Comparison of ENCODE assay signal across 22 cellular contexts in genomic region chr16:3829631-3830536, GRCh38. TPM values are rescaled to one million over a fixed set of nuclear protein-coding genes. Genes with fewer than 3 reads are reported as not detected.
DNase-seq lines count a peak whose midpoint lies in the region; ATAC-seq and TF ChIP-seq lines count a peak whose summit lies in the region.
"Had no signal": no experiment of that assay in that cellular context is flagged by ENCODE, and none has a peak within 500 bp of the region (broad histone marks: within the 10 kb centered on the region; RNA-seq: fewer than 3 reads in every experiment).

No MANE protein-coding gene starts in this region.

- DNase-seq in H9 = no peak
- no peak for DNase-seq in WTC11 (ENCODE audit: low spot score)
- peak; percentile 55 for DNase-seq in iris pigment epithelial cell (ENCODE audit: low read depth)
- DNase-seq in smooth muscle cell (lab: John Stamatoyannopoulos, UW; ENCODE audit: unreplicated experiment) = no peak
- no peak for DNase-seq in ACHN
- DNase-seq in activated CD4-positive, alpha-beta T cell treated with anti-CD3 and anti-CD28 coated beads, Interleukin-2, amount 10 ng/mL, durations not matched to agents 7 days and 5 days = no peak
- no peak for DNase-seq in Kasumi-1 (lab: John Stamatoyannopoulos, UW)
- DNase-seq: activated CD4-positive, alpha-beta T cell treated with anti-CD3 and anti-CD28 coated beads for 48 hours; AML-193; colonic mucosa; left cardiac atrium; NCI-H1105 treated with DMSO at 0.1 percent for 48 hours; NK-92 treated with Interleukin-12 subunit alpha and Interleukin-12 subunit beta, amount 100 ng/mL, for 24 hours; retina; SJCRH30; stimulated activated CD4-positive, alpha-beta T cell treated with anti-CD3 and anti-CD28 coated beads, Interleukin-4, amount 100 ng/mL, for 24 hours; stimulated activated naive CD8-positive, alpha-beta T cell treated with anti-CD3 and anti-CD28 coated beads, Interleukin-15, amount 100 ng/mL, for 72 hours; tibial artery had no signal

- H2AFZ ChIP-seq in H9 (ENCODE audit: low read length) (no peak overlapping the region), smooth muscle cell (ENCODE audit: low read depth) (no peak overlapping the region)

- H2BK12ac ChIP-seq in H9 (ENCODE audit: insufficient read length, low read depth, low read length) = no peak overlapping the region

- peaks cover 20% of the 10 kb centered on the region for H3F3A ChIP-seq in smooth muscle cell (ENCODE audit: low read depth)

- TF ChIP-seq CTCF in H9 (conservative IDR thresholded peaks at IDR 0.05) (no peak), WTC11 (IDR thresholded peaks at IDR 0.05) (no peak), smooth muscle cell (IDR thresholded peaks at IDR 0.05; ENCODE audit: borderline replicate concordance, insufficient read depth, poor library complexity, severe bottlenecking) (no peak)

- ATAC-seq in WTC11 = no peak
- ATAC-seq: HepG2; Panc1; stimulated activated naive CD8-positive, alpha-beta T cell treated with anti-CD3 and anti-CD28 coated beads, Interleukin-15, amount 100 ng/mL, for 72 hours had no signal

- peak overlapping the region in 2 of 3 experiments; percentile 35 to 39; a peak in 3 of 7 replicates for H3K27ac Mint-ChIP-seq in H9
- peak overlapping the region; percentile 76 for H3K27ac Mint-ChIP-seq in WTC11
- no peak overlapping the region for H3K27ac Mint-ChIP-seq in activated CD4-positive, alpha-beta T cell treated with anti-CD3 and anti-CD28 coated beads, Interleukin-2, amount 10 ng/mL, durations not matched to agents 7 days and 5 days
- H3K27ac Mint-ChIP-seq: activated T-helper 1 cell treated with anti-CD3 and anti-CD28 coated beads, Interleukin-12 subunit alpha, Interleukin-12 subunit beta, Interleukin-2, Interleukin-4 antibody, amounts not matched to agents 30 ng/mL and 10 ng/mL and 1 ng/mL, durations not matched to agents 14 hours and 24 hours and 36 hours; stimulated activated naive CD8-positive, alpha-beta T cell treated with anti-CD3 and anti-CD28 coated beads, Interleukin-15, amount 100 ng/mL, for 72 hours had no signal

- peaks cover 16 to 21% (median 18%) of the 10 kb centered on the region in 3 experiments for H3K36me3 Mint-ChIP-seq in H9 (ENCODE audit: insufficient read depth in 1 of 3, low read depth in 3 of 3)
- H3K36me3 Mint-ChIP-seq in WTC11 = peaks cover 16% of the 10 kb centered on the region
- peaks cover 49% of the 10 kb centered on the region for H3K36me3 Mint-ChIP-seq in activated CD4-positive, alpha-beta T cell treated with anti-CD3 and anti-CD28 coated beads, Interleukin-2, amount 10 ng/mL, durations not matched to agents 7 days and 5 days (ENCODE audit: low read depth)

- no peak overlapping the region for H2BK20ac ChIP-seq in H9 (ENCODE audit: low read depth, low read length, poor library complexity, severe bottlenecking)

- no peak overlapping the region for H2BK120ac ChIP-seq in H9 (ENCODE audit: low read depth, low read length, poor library complexity, severe bottlenecking)

- no peak overlapping the region for H3K23ac ChIP-seq in H9 (ENCODE audit: insufficient read length, low read depth, low read length)

- H3K9ac ChIP-seq in H9 (ENCODE audit: extremely low read depth, insufficient read length, low read length) = no peak overlapping the region
- peak overlapping the region; percentile 3 for H3K9ac ChIP-seq in smooth muscle cell (ENCODE audit: low read depth)

- H3K4me2 ChIP-seq in H9 (ENCODE audit: insufficient read depth, insufficient read length, low read length) = no peak overlapping the region
- peak overlapping the region; percentile 74 for H3K4me2 ChIP-seq in smooth muscle cell

- H4K20me1 ChIP-seq in H9 (ENCODE audit: control insufficient read depth, insufficient read depth, insufficient read length) (no peaks in the 10 kb centered on the region), smooth muscle cell (ENCODE audit: low read depth) (peaks cover 89% of the 10 kb centered on the region)

- no peak overlapping the region for H4K91ac ChIP-seq in H9 (ENCODE audit: insufficient read length, low read depth, low read length)

- peaks cover 3% of the 10 kb centered on the region for H3K79me1 ChIP-seq in H9 (ENCODE audit: insufficient read depth, low read depth, low read length, poor library complexity, severe bottlenecking)

- H3K4me1 Mint-ChIP-seq in H9 (peaks cover 22 to 24% of the 10 kb centered on the region in 2 experiments), WTC11 (peaks cover 31% of the 10 kb centered on the region)
- peaks cover 27% of the 10 kb centered on the region for H3K4me1 Mint-ChIP-seq in activated CD4-positive, alpha-beta T cell treated with anti-CD3 and anti-CD28 coated beads, Interleukin-2, amount 10 ng/mL, durations not matched to agents 7 days and 5 days

- peaks cover 3% of the 10 kb centered on the region for H3K23me2 ChIP-seq in H9 (ENCODE audit: insufficient read length, low read depth, low read length, poor library complexity, severe bottlenecking)

- no peaks in the 10 kb centered on the region for H3K27me3 Mint-ChIP-seq in H9 (ENCODE audit: low read depth)
- no peaks in the 10 kb centered on the region for H3K27me3 Mint-ChIP-seq in WTC11 (ENCODE audit: low read depth)
- H3K27me3 Mint-ChIP-seq in activated CD4-positive, alpha-beta T cell treated with anti-CD3 and anti-CD28 coated beads, Interleukin-2, amount 10 ng/mL, durations not matched to agents 7 days and 5 days = no peaks in the 10 kb centered on the region
- H3K27me3 Mint-ChIP-seq: brain; stimulated activated naive CD8-positive, alpha-beta T cell treated with anti-CD3 and anti-CD28 coated beads, Interleukin-15, amount 100 ng/mL, for 72 hours had no signal

- H2BK15ac ChIP-seq in H9 (ENCODE audit: low read depth, low read length) = no peak overlapping the region

- H3K79me2 ChIP-seq in H9 (ENCODE audit: insufficient read depth, low read length) = peaks cover 17% of the 10 kb centered on the region; the same call in 1 of the 2 replicates
- H3K79me2 ChIP-seq in smooth muscle cell (ENCODE audit: low read depth) = peaks cover 95% of the 10 kb centered on the region

- H3K18ac ChIP-seq in H9 (ENCODE audit: insufficient read length, low read depth, low read length) = no peak overlapping the region

- H3K4me1 ChIP-seq in H9 (ENCODE audit: insufficient read depth, low read length) = peaks cover 4% of the 10 kb centered on the region; the same call in 1 of the 2 replicates
- H3K4me1 ChIP-seq in smooth muscle cell (ENCODE audit: low read depth) = peaks cover 26% of the 10 kb centered on the region
- H3K4me1 ChIP-seq: colonic mucosa had no signal

- POLR2A ChIA-PET in WTC11 (lab: Charles Lee) = no interaction called here
- POLR2A ChIA-PET in activated CD4-positive, alpha-beta T cell treated with anti-CD3 and anti-CD28 coated beads, Interleukin-2, amount 10 ng/mL, durations not matched to agents 7 days and 5 days (lab: Charles Lee) = no interaction called here

- H4K8ac ChIP-seq in H9 (replicated peaks; ENCODE audit: insufficient read length, low read depth, low read length) = no peak overlapping the region

- no peak overlapping the region for H3K14ac ChIP-seq in H9 (ENCODE audit: insufficient read depth, low read length)

- H3K27me3 ChIP-seq in H9 (ENCODE audit: insufficient read depth, low read length) (no peaks in the 10 kb centered on the region), smooth muscle cell (ENCODE audit: low read depth) (no peaks in the 10 kb centered on the region)
- H3K27me3 ChIP-seq: colonic mucosa, SJCRH30, tibial artery had no signal

- H3K9me3 ChIP-seq in H9 (ENCODE audit: control insufficient read depth, low read depth, low read length) (no peaks in the 10 kb centered on the region), smooth muscle cell (replicated peaks; ENCODE audit: low read depth) (peaks cover 10% of the 10 kb centered on the region)
- H3K9me3 ChIP-seq: colonic mucosa, SJCRH30 had no signal

- H3K4ac ChIP-seq in H9 (ENCODE audit: low read depth, low read length) = no peak overlapping the region

- no peak overlapping the region for H3K56ac ChIP-seq in H9 (ENCODE audit: insufficient read length, low read depth, low read length)

- CTCF ChIA-PET in WTC11 (lab: Charles Lee) = no interaction called here
- CTCF ChIA-PET in activated CD4-positive, alpha-beta T cell treated with anti-CD3 and anti-CD28 coated beads, Interleukin-2, amount 10 ng/mL, durations not matched to agents 7 days and 5 days (lab: Charles Lee) = no interaction called here

- no peak overlapping the region for H2AK5ac ChIP-seq in H9 (ENCODE audit: insufficient read length, low read length)

- peaks cover 6% of the 10 kb centered on the region for H3K36me3 ChIP-seq in smooth muscle cell (ENCODE audit: low read depth)
- H3K36me3 ChIP-seq: colonic mucosa had no signal

- H3T11ph ChIP-seq in H9 (ENCODE audit: low read length) = no peak overlapping the region

- in situ Hi-C loops in ACHN (cut with HindIII; ENCODE audit: low pct_ligation_motif_present, low pct_unique_long_range_greater_than_20kb, low sequenced_read_pairs) = no loop called here

- no peak overlapping the region for H2BK5ac ChIP-seq in H9 (ENCODE audit: insufficient read length, low read length)

- H3K4me3 Mint-ChIP-seq in H9 (no peak overlapping the region), WTC11 (no peak overlapping the region)
- H3K4me3 Mint-ChIP-seq in activated CD4-positive, alpha-beta T cell treated with anti-CD3 and anti-CD28 coated beads, Interleukin-2, amount 10 ng/mL, durations not matched to agents 7 days and 5 days = no peak overlapping the region
- H3K4me3 Mint-ChIP-seq: activated T-helper 1 cell treated with anti-CD3 and anti-CD28 coated beads, Interleukin-12 subunit alpha, Interleukin-12 subunit beta, Interleukin-2, Interleukin-4 antibody, amounts not matched to agents 30 ng/mL and 10 ng/mL and 1 ng/mL, durations not matched to agents 14 hours and 24 hours and 36 hours; brain; stimulated activated naive CD8-positive, alpha-beta T cell treated with anti-CD3 and anti-CD28 coated beads, Interleukin-15, amount 100 ng/mL, for 72 hours had no signal

- WGBS in H9 (ENCODE audit: extremely low coverage, insufficient read length, low lambda C conversion rate) = no CpG with 5 or more reads among the region's 6 CpGs
- WGBS in smooth muscle cell (ENCODE audit: low lambda C conversion rate) = 39% methylated on average over 6 of the region's 6 CpGs

- H3K9me3 Mint-ChIP-seq in H9 (peaks cover 13 to 17% of the 10 kb centered on the region in 2 experiments), WTC11 (peaks cover 16% of the 10 kb centered on the region)
- H3K9me3 Mint-ChIP-seq in activated CD4-positive, alpha-beta T cell treated with anti-CD3 and anti-CD28 coated beads, Interleukin-2, amount 10 ng/mL, durations not matched to agents 7 days and 5 days = peaks cover 17% of the 10 kb centered on the region

- H3K27ac ChIP-seq in H9 (ENCODE audit: insufficient read length, low read depth, low read length) = no peak overlapping the region
- H3K27ac ChIP-seq in smooth muscle cell (ENCODE audit: low read depth) = peak overlapping the region; percentile 81
- H3K27ac ChIP-seq: colonic mucosa, SJCRH30, tibial artery had no signal

- H3K4me3 ChIP-seq in smooth muscle cell = no peak overlapping the region
- H3K4me3 ChIP-seq: colonic mucosa, SJCRH30, tibial artery had no signal

- H4K5ac ChIP-seq in H9 (ENCODE audit: insufficient read length, low read depth, low read length) = no peak overlapping the region

RNA-seq across cellular contexts. Expression of gene CREBBP, which starts 50.6 kb away (rescaled TPM):
- 79.1 and 81.1 TPM in 2 replicates for total RNA-seq in H9 (2021)
- total RNA-seq in WTC11 (2021) = 46.3 to 53.4 TPM (median 49.6 TPM) in 3 replicates
- total RNA-seq in smooth muscle cell = 16.9 and 19.6 TPM in 2 replicates
- polyA plus RNA-seq in smooth muscle cell = 14.3 and 24.9 TPM in 2 replicates
- total RNA-seq in activated CD4-positive, alpha-beta T cell treated with anti-CD3 and anti-CD28 coated beads, Interleukin-2, amount 10 ng/mL, durations not matched to agents 7 days and 5 days = 10 to 100 TPM; 69.0 to 69.2 TPM
